1 cellular context compared by ENCODE assay signal in genomic region chr20:54085910-54086309, GRCh38.
TF ChIP-seq lines count a peak whose summit lies in the region.

No MANE protein-coding gene starts in this region.

TF ChIP-seq in A549, 52 proteins besides CTCF, POLR2A, EP300 and RAD21:
- TF ChIP-seq, protein P1, sequence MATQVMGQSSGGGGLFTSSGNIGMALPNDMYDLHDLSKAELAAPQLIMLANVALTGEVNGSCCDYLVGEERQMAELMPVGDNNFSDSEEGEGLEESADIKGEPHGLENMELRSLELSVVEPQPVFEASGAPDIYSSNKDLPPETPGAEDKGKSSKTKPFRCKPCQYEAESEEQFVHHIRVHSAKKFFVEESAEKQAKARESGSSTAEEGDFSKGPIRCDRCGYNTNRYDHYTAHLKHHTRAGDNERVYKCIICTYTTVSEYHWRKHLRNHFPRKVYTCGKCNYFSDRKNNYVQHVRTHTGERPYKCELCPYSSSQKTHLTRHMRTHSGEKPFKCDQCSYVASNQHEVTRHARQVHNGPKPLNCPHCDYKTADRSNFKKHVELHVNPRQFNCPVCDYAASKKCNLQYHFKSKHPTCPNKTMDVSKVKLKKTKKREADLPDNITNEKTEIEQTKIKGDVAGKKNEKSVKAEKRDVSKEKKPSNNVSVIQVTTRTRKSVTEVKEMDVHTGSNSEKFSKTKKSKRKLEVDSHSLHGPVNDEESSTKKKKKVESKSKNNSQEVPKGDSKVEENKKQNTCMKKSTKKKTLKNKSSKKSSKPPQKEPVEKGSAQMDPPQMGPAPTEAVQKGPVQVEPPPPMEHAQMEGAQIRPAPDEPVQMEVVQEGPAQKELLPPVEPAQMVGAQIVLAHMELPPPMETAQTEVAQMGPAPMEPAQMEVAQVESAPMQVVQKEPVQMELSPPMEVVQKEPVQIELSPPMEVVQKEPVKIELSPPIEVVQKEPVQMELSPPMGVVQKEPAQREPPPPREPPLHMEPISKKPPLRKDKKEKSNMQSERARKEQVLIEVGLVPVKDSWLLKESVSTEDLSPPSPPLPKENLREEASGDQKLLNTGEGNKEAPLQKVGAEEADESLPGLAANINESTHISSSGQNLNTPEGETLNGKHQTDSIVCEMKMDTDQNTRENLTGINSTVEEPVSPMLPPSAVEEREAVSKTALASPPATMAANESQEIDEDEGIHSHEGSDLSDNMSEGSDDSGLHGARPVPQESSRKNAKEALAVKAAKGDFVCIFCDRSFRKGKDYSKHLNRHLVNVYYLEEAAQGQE (IDR thresholded peaks at IDR 0.05): no peak
- TF ChIP-seq TFCP2L1 (CRISPR knock-in tag; IDR thresholded peaks at IDR 0.05) (no peak), JUNB (IDR thresholded peaks at IDR 0.05) (no peak), ESRRA (IDR thresholded peaks at IDR 0.05; ENCODE audit: borderline replicate concordance, low read length) (no peak), RCOR1 (IDR thresholded peaks at IDR 0.05; ENCODE audit: low read depth, low read length) (no peak), JUN (IDR thresholded peaks at IDR 0.05) (no peak), FOSB (CRISPR knock-in tag; IDR thresholded peaks at IDR 0.05) (no peak), HOXB13 (CRISPR knock-in tag; IDR thresholded peaks at IDR 0.05; ENCODE audit: low read depth) (no peak), CBX8 (IDR thresholded peaks at IDR 0.05) (no peak), ATOH8 (CRISPR knock-in tag; IDR thresholded peaks at IDR 0.05; ENCODE audit: low read depth) (no peak), ZFP36 (IDR thresholded peaks at IDR 0.05; ENCODE audit: borderline replicate concordance, partially characterized antibody) (no peak), BHLHE40 (IDR thresholded peaks at IDR 0.05; ENCODE audit: low read depth, low read length) (no peak), NR3C1 (IDR thresholded peaks at IDR 0.05) (no peak), E2F6 (IDR thresholded peaks at IDR 0.05; ENCODE audit: borderline replicate concordance, low read depth) (no peak), KDM1A (IDR thresholded peaks at IDR 0.05; ENCODE audit: low read depth) (no peak), ZNF302 (CRISPR knock-in tag; IDR thresholded peaks at IDR 0.05) (no peak)
- TF ChIP-seq, protein P2, sequence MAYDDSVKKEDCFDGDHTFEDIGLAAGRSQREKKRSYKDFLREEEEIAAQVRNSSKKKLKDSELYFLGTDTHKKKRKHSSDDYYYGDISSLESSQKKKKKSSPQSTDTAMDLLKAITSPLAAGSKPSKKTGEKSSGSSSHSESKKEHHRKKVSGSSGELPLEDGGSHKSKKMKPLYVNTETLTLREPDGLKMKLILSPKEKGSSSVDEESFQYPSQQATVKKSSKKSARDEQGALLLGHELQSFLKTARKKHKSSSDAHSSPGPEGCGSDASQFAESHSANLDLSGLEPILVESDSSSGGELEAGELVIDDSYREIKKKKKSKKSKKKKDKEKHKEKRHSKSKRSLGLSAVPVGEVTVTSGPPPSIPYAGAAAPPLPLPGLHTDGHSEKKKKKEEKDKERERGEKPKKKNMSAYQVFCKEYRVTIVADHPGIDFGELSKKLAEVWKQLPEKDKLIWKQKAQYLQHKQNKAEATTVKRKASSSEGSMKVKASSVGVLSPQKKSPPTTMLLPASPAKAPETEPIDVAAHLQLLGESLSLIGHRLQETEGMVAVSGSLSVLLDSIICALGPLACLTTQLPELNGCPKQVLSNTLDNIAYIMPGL (CRISPR knock-in tag; IDR thresholded peaks at IDR 0.05; ENCODE audit: borderline replicate concordance): no peak
- TF ChIP-seq, protein P3, sequence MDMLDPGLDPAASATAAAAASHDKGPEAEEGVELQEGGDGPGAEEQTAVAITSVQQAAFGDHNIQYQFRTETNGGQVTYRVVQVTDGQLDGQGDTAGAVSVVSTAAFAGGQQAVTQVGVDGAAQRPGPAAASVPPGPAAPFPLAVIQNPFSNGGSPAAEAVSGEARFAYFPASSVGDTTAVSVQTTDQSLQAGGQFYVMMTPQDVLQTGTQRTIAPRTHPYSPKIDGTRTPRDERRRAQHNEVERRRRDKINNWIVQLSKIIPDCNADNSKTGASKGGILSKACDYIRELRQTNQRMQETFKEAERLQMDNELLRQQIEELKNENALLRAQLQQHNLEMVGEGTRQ (IDR thresholded peaks at IDR 0.05): no peak
TF ChIP-seq in A549: peak in this region for 0.
